ENCODE assay signal across 20 cellular contexts in genomic region chr6:72321741-72322140, GRCh38.
DNase-seq lines count a peak whose midpoint lies in the region; ATAC-seq and TF ChIP-seq lines count a peak whose summit lies in the region.
"Had no signal": no experiment of that assay in that cellular context is flagged by ENCODE, and none has a peak within 500 bp of the region (broad histone marks: within the 10 kb centered on the region; RNA-seq: fewer than 3 reads in every experiment).

No MANE protein-coding gene starts in this region.

- CTCF ChIA-PET in IMR-90 (lab: Yijun Ruan, JAX), result interaction anchor here (0.7 kb wide), 1 partner anchor 9 kb away, joined by 3 read pairs; no protein-coding TSS in a partner anchor
- CTCF ChIA-PET in activated CD8-positive, alpha-beta T cell treated with anti-CD3 and anti-CD28 coated beads for 36 hours (lab: Charles Lee), result no interaction called here

- H2BK20ac ChIP-seq in IMR-90 (ENCODE audit: low read depth, low read length), result no peak overlapping the region

- H4K91ac ChIP-seq in IMR-90 (ENCODE audit: insufficient read depth, low read depth, low read length), result no peak overlapping the region

- intact Hi-C loops in IMR-90 (cut with micrococcal nuclease), result no loop called here
- intact Hi-C loops in activated CD8-positive, alpha-beta T cell treated with anti-CD3 and anti-CD28 coated beads for 36 hours (cut with micrococcal nuclease), result no loop called here

- H4K8ac ChIP-seq in IMR-90 (ENCODE audit: low read depth in 2 of 2, low read length in 2 of 2), result no peak overlapping the region

- H3K9me3 ChIP-seq in IMR-90 (ENCODE audit: control insufficient read depth, insufficient read depth, low read length), result no peaks in the 10 kb centered on the region
- H3K9me3 ChIP-seq: BLaER1 treated with 17β-estradiol and CSF1 and Interleukin-3, amounts not matched to agents 10 nM and 100 nM; left ventricle myocardium inferior; suprapubic skin had no signal

- H3K4me1 Mint-ChIP-seq in chondrocyte (ENCODE audit: low read depth), result peaks cover 19% of the 10 kb centered on the region
- H3K4me1 Mint-ChIP-seq in naive thymus-derived CD8-positive, alpha-beta T cell, result no peaks in the 10 kb centered on the region
- no peaks in the 10 kb centered on the region for H3K4me1 Mint-ChIP-seq in activated CD8-positive, alpha-beta T cell treated with anti-CD3 and anti-CD28 coated beads for 36 hours (ENCODE audit: low read depth)
- H3K4me1 Mint-ChIP-seq: naive B cell had no signal

- H2BK120ac ChIP-seq in IMR-90 (ENCODE audit: low read depth, low read length), result no peak overlapping the region

- no peaks in the 10 kb centered on the region; the same call in 1 of the 2 replicates for H3K4me1 ChIP-seq in IMR-90 (ENCODE audit: control insufficient read depth, insufficient read depth, low read length)
- H3K4me1 ChIP-seq: BLaER1 treated with 17β-estradiol and CSF1 and Interleukin-3, amounts not matched to agents 10 nM and 100 nM; left ventricle myocardium inferior; suprapubic skin had no signal

- H3K36me3 ChIP-seq in IMR-90 (ENCODE audit: control insufficient read depth, insufficient read depth, low read length), result no peaks in the 10 kb centered on the region
- H3K36me3 ChIP-seq: BLaER1 treated with 17β-estradiol and CSF1 and Interleukin-3, amounts not matched to agents 10 nM and 100 nM; left ventricle myocardium inferior; suprapubic skin had no signal

- no peaks in the 10 kb centered on the region for H4K20me1 ChIP-seq in IMR-90 (ENCODE audit: insufficient read depth, low read length)
- H4K20me1 ChIP-seq: BLaER1 treated with 17β-estradiol and CSF1 and Interleukin-3, amounts not matched to agents 10 nM and 100 nM had no signal

- DNase-seq in AG09319 (ENCODE audit: extremely low read depth, low read depth) (peak; percentile 29), IMR-90 (peak; percentile 73), chondrocyte (ENCODE audit: low spot score) (no peak), myocyte (ENCODE audit: low read depth) (peak; percentile 39), T1000 (lab: John Stamatoyannopoulos, UW) (no peak)
- no peak for DNase-seq in naive thymus-derived CD8-positive, alpha-beta T cell
- DNase-seq in activated CD8-positive, alpha-beta T cell treated with anti-CD3 and anti-CD28 coated beads for 36 hours, result no peak
- DNase-seq: activated CD4-positive, alpha-beta T cell treated with anti-CD3 and anti-CD28 coated beads for 4 hours; activated T-cell treated with anti-CD3 and anti-CD28 coated beads, Interleukin-2, amount 50 U/mL, for 4 hours; DMS53; H9; left ventricle myocardium inferior; naive B cell; NCI-H1436 treated with DMSO at 0.1 percent for 48 hours; NCI-H2227 treated with DMSO at 0.1 percent for 48 hours; Right ventricle myocardium superior had no signal

- TF ChIP-seq CTCF in AG09319 (IDR thresholded peaks at IDR 0.05; ENCODE audit: low read depth, low read length), result no peak
- no peak for TF ChIP-seq CTCF in IMR-90 (conservative IDR thresholded peaks at IDR 0.05; ENCODE audit: low read depth, low read length)
- TF ChIP-seq CTCF in chondrocyte (IDR thresholded peaks at IDR 0.05), result no peak
- no peak for TF ChIP-seq CTCF in activated CD8-positive, alpha-beta T cell treated with anti-CD3 and anti-CD28 coated beads for 36 hours (IDR thresholded peaks at IDR 0.05)

- H3K9me3 Mint-ChIP-seq in chondrocyte (ENCODE audit: low read depth), result no peaks in the 10 kb centered on the region
- H3K9me3 Mint-ChIP-seq in naive thymus-derived CD8-positive, alpha-beta T cell, result peaks cover 0 to 1% (median 0%) of the 10 kb centered on the region in 9 donors
- no peaks in the 10 kb centered on the region for H3K9me3 Mint-ChIP-seq in activated CD8-positive, alpha-beta T cell treated with anti-CD3 and anti-CD28 coated beads for 36 hours
- H3K9me3 Mint-ChIP-seq: activated T-cell treated with anti-CD3 and anti-CD28 coated beads, Interleukin-2, amount 50 U/mL, for 4 hours; H9; naive B cell had no signal

- in situ Hi-C loops in IMR-90 (cut with MboI; ENCODE audit: low sequenced_read_pairs), result no loop called here

- no peak overlapping the region for H2AK9ac ChIP-seq in IMR-90 (replicated peaks; ENCODE audit: low read depth, low read length, poor library complexity)

- no peaks in the 10 kb centered on the region for H3K27me3 Mint-ChIP-seq in chondrocyte (ENCODE audit: low read depth)
- peaks cover 0 to 12% (median 3%) of the 10 kb centered on the region in 5 donors for H3K27me3 Mint-ChIP-seq in naive thymus-derived CD8-positive, alpha-beta T cell
- H3K27me3 Mint-ChIP-seq in activated CD8-positive, alpha-beta T cell treated with anti-CD3 and anti-CD28 coated beads for 36 hours, result no peaks in the 10 kb centered on the region

- 0 out of 3 replicates have a peak overlapping the region, but pooled peaks have one; percentile 59 for H2BK15ac ChIP-seq in IMR-90 (ENCODE audit: low read depth, low read length)

- ATAC-seq in IMR-90 (ENCODE audit: low read depth) (peak; percentile 65), HG03039 (IDR thresholded peaks at IDR 0.05; ENCODE audit: unreplicated experiment) (no peak)
- ATAC-seq in naive thymus-derived CD8-positive, alpha-beta T cell, result no peak
- no peak for ATAC-seq in activated CD8-positive, alpha-beta T cell treated with anti-CD3 and anti-CD28 coated beads for 36 hours
- ATAC-seq: activated T-cell treated with anti-CD3 and anti-CD28 coated beads, Interleukin-2, amount 50 U/mL, for 4 hours had no signal

- H2AFZ ChIP-seq in IMR-90 (replicated peaks; ENCODE audit: low read length, poor library complexity), result no peak overlapping the region

- H3K27ac ChIP-seq in IMR-90 (ENCODE audit: insufficient read depth, low read length), result no peak overlapping the region
- H3K27ac ChIP-seq: BLaER1 treated with 17β-estradiol and CSF1 and Interleukin-3, amounts not matched to agents 10 nM and 100 nM; coronary artery; left ventricle myocardium inferior; suprapubic skin had no signal

- no peak overlapping the region for H3K18ac ChIP-seq in IMR-90 (ENCODE audit: low read depth, low read length)

- no peak overlapping the region for H2AK5ac ChIP-seq in IMR-90 (ENCODE audit: low read depth, low read length)

- no peak overlapping the region for H3K14ac ChIP-seq in IMR-90 (replicated peaks; ENCODE audit: low read depth, low read length)

- POLR2A ChIA-PET in IMR-90 (lab: Charles Lee; ENCODE audit: unreplicated experiment), result no interaction called here
- POLR2A ChIA-PET in naive thymus-derived CD8-positive, alpha-beta T cell (lab: Charles Lee), result no interaction called here
- POLR2A ChIA-PET in activated CD8-positive, alpha-beta T cell treated with anti-CD3 and anti-CD28 coated beads for 36 hours (lab: Charles Lee), result no interaction called here

- no peaks in the 10 kb centered on the region for H3K27me3 ChIP-seq in IMR-90 (ENCODE audit: control insufficient read depth, insufficient read depth, low read length)
- H3K27me3 ChIP-seq: BLaER1 treated with 17β-estradiol and CSF1 and Interleukin-3, amounts not matched to agents 10 nM and 100 nM; suprapubic skin had no signal

- TF ChIP-seq POLR2A in IMR-90 (IDR thresholded peaks at IDR 0.05; ENCODE audit: low read depth, low read length), result no peak

- dilution Hi-C loops in IMR-90 (cut with HindIII; ENCODE audit: low sequenced_read_pairs, unreplicated experiment), result no loop called here

- no peak overlapping the region for H3K4ac ChIP-seq in IMR-90 (ENCODE audit: low read depth, low read length)

- no peak overlapping the region for H3K56ac ChIP-seq in IMR-90 (ENCODE audit: extremely low read depth, insufficient read depth, low read length)

- H3K9me1 ChIP-seq in IMR-90 (ENCODE audit: insufficient read depth, low read length), result no peaks in the 10 kb centered on the region

- 0 out of 2 replicates have a peak overlapping the region, but pooled peaks have one; percentile 37 for H3K4me2 ChIP-seq in IMR-90 (ENCODE audit: low read depth, low read length)
- H3K4me2 ChIP-seq: BLaER1 treated with 17β-estradiol and CSF1 and Interleukin-3, amounts not matched to agents 10 nM and 100 nM had no signal

- peak overlapping the region; percentile 63 for H2BK5ac ChIP-seq in IMR-90 (ENCODE audit: low read depth, low read length, poor library complexity, severe bottlenecking)

- H3K23ac ChIP-seq in IMR-90 (ENCODE audit: low read depth, low read length), result no peak overlapping the region

- no peak overlapping the region for H3K9ac ChIP-seq in IMR-90 (ENCODE audit: low read depth, low read length)
- H3K9ac ChIP-seq: BLaER1 treated with 17β-estradiol and CSF1 and Interleukin-3, amounts not matched to agents 10 nM and 100 nM had no signal

- H3K36me3 Mint-ChIP-seq in chondrocyte (ENCODE audit: low read depth), result no peaks in the 10 kb centered on the region
- H3K36me3 Mint-ChIP-seq in naive thymus-derived CD8-positive, alpha-beta T cell, result no peaks in the 10 kb centered on the region
- no peaks in the 10 kb centered on the region for H3K36me3 Mint-ChIP-seq in activated CD8-positive, alpha-beta T cell treated with anti-CD3 and anti-CD28 coated beads for 36 hours (ENCODE audit: low read depth)
- H3K36me3 Mint-ChIP-seq: naive B cell had no signal

- no peaks in the 10 kb centered on the region for H3K79me1 ChIP-seq in IMR-90 (ENCODE audit: low read depth in 1 of 2, low read length in 2 of 2)

- H3K4me3 ChIP-seq in IMR-90 (ENCODE audit: insufficient read depth, low read depth, low read length), result no peak overlapping the region
- H3K4me3 ChIP-seq: BLaER1 treated with 17β-estradiol and CSF1 and Interleukin-3, amounts not matched to agents 10 nM and 100 nM; coronary artery; left ventricle myocardium inferior; suprapubic skin had no signal

- no peak for TF ChIP-seq RAD21 in IMR-90 (IDR thresholded peaks at IDR 0.05; ENCODE audit: low read length)

- H3K27ac Mint-ChIP-seq in chondrocyte (ENCODE audit: unreplicated experiment), result peak overlapping the region; percentile 78
- no peak overlapping the region for H3K27ac Mint-ChIP-seq in naive thymus-derived CD8-positive, alpha-beta T cell
- no peak overlapping the region for H3K27ac Mint-ChIP-seq in activated CD8-positive, alpha-beta T cell treated with anti-CD3 and anti-CD28 coated beads for 36 hours
- H3K27ac Mint-ChIP-seq: H9, naive B cell had no signal

- no TSS peak for BruUV-seq in IMR-90 (replicated peaks; lab: Mats Ljungman, UMichigan)

- no peak overlapping the region for H3K4me3 Mint-ChIP-seq in chondrocyte (ENCODE audit: unreplicated experiment)
- no peak overlapping the region for H3K4me3 Mint-ChIP-seq in naive thymus-derived CD8-positive, alpha-beta T cell
- no peak overlapping the region for H3K4me3 Mint-ChIP-seq in activated CD8-positive, alpha-beta T cell treated with anti-CD3 and anti-CD28 coated beads for 36 hours
- H3K4me3 Mint-ChIP-seq: activated T-cell treated with anti-CD3 and anti-CD28 coated beads, Interleukin-2, amount 50 U/mL, for 4 hours; H9; naive B cell had no signal

- no peak overlapping the region for H4K5ac ChIP-seq in IMR-90 (ENCODE audit: low read depth, low read length)

TF ChIP-seq in IMR-90, 13 proteins besides CTCF, POLR2A, EP300 and RAD21:
- no peak for TF ChIP-seq CEBPB (IDR thresholded peaks at IDR 0.05; ENCODE audit: low read depth, low read length)
- TF ChIP-seq FOS (IDR thresholded peaks at IDR 0.05; ENCODE audit: low read depth, low read length), result peak; percentile 52; the same call in 1 of the 2 replicates

Comparison
In these comparisons a context has a peak if more than half of its experiments do, and no peak if none do; other contexts are left out.
1. DNase-seq: peak in AG09319 (single experiment), IMR-90 (single experiment) and myocyte (single experiment); none in chondrocyte (single experiment), naive thymus-derived CD8-positive, alpha-beta T cell (0 of 10), T1000 (single experiment) and activated CD8-positive, alpha-beta T cell treated with anti-CD3 and anti-CD28 coated beads for 36 hours (single experiment).